In genomic region chr14:64708148-64709004, GRCh38 we compare ENCODE assay signal across 8 cellular contexts. TPM values are rescaled to one million over a fixed set of nuclear protein-coding genes. Genes with fewer than 3 reads are reported as not detected.
DNase-seq lines count a peak whose midpoint lies in the region; ATAC-seq and TF ChIP-seq lines count a peak whose summit lies in the region.

No MANE protein-coding gene starts in this region.

- H3K36me3 Mint-ChIP-seq in WTC11 (peaks cover 23% of the 10 kb centered on the region), osteocyte (ENCODE audit: unreplicated experiment) (peaks cover 18% of the 10 kb centered on the region)

- ATAC-seq in WTC11 (peak; percentile 68), HG02970 (IDR thresholded peaks at IDR 0.05; ENCODE audit: low FRiP score, unreplicated experiment) (no peak), HG02870 (IDR thresholded peaks at IDR 0.05; ENCODE audit: unreplicated experiment) (no peak), GM19463 (IDR thresholded peaks at IDR 0.05; ENCODE audit: unreplicated experiment) (no peak)

- H3K27ac Mint-ChIP-seq in WTC11 (peak overlapping the region; percentile 2), osteocyte (ENCODE audit: unreplicated experiment) (peak overlapping the region; percentile 81)

- H3K27me3 Mint-ChIP-seq in WTC11 (ENCODE audit: low read depth) (peaks cover 10% of the 10 kb centered on the region), osteocyte (ENCODE audit: unreplicated experiment) (no peaks in the 10 kb centered on the region)

- POLR2A ChIA-PET in WTC11 (lab: Charles Lee): interaction anchor here (0.5 to 6.7 kb wide), 6 partner anchors 8 to 168 kb away, joined by 3 to 52 read pairs (median 4); partner anchors contain the start of gene HSPA2

- DNase-seq in NCI-H1417 (lab: John Stamatoyannopoulos, UW): peak in 2 of 3 experiments; percentile 4 to 42
- no peak for DNase-seq in NCI-H1417 treated with DMSO at 0.1 percent for 48 hours (lab: John Stamatoyannopoulos, UW)
- DNase-seq in WTC11 (ENCODE audit: low spot score): peak; percentile 94
- DNase-seq in glomerular visceral epithelial cell (ENCODE audit: extremely low spot score): peak; percentile 88
- DNase-seq in osteocyte (ENCODE audit: extremely low spot score, unreplicated experiment): no peak

- peaks cover 65% of the 10 kb centered on the region for H3K4me1 Mint-ChIP-seq in WTC11
- peaks cover 63% of the 10 kb centered on the region for H3K4me1 Mint-ChIP-seq in osteocyte (ENCODE audit: unreplicated experiment)

- H3K4me3 Mint-ChIP-seq in WTC11 (peak overlapping the region; percentile 84), osteocyte (ENCODE audit: unreplicated experiment) (peak overlapping the region; percentile 53)

- peaks cover 17% of the 10 kb centered on the region for H3K9me3 Mint-ChIP-seq in WTC11
- H3K9me3 Mint-ChIP-seq in osteocyte (ENCODE audit: unreplicated experiment): peaks cover 14% of the 10 kb centered on the region

- CTCF ChIA-PET in WTC11 (lab: Charles Lee): interaction anchor here (1.0 to 5.9 kb wide), 6 partner anchors 8 to 197 kb away, joined by 4 to 40 read pairs (median 6); no protein-coding TSS in a partner anchor

- no peak for TF ChIP-seq CTCF in WTC11 (IDR thresholded peaks at IDR 0.05)
- no peak for TF ChIP-seq CTCF in osteocyte (IDR thresholded peaks at IDR 0.05)

TF ChIP-seq in WTC11, 78 proteins besides CTCF, POLR2A, EP300 and RAD21 (continues in another document):
- TF ChIP-seq GRHL2 (CRISPR knock-in tag; IDR thresholded peaks at IDR 0.05; ENCODE audit: insufficient replicate concordance, severe bottlenecking) (no peak), TCF7 (CRISPR knock-in tag; IDR thresholded peaks at IDR 0.05; ENCODE audit: low read depth) (no peak), OVOL2 (CRISPR knock-in tag; IDR thresholded peaks at IDR 0.05; ENCODE audit: borderline replicate concordance) (no peak), NFE2L1 (CRISPR knock-in tag; IDR thresholded peaks at IDR 0.05) (0 out of 2 replicates have a peak, but pooled peaks have one; percentile 64), ZNF416 (CRISPR knock-in tag; IDR thresholded peaks at IDR 0.05) (no peak), FOXP1 (CRISPR knock-in tag; IDR thresholded peaks at IDR 0.05; ENCODE audit: borderline replicate concordance) (peak; percentile 66; the same call in 1 of the 2 replicates), NR3C1 (CRISPR knock-in tag; conservative IDR thresholded peaks at IDR 0.05; ENCODE audit: low read depth) (no peak), ZBTB43 (CRISPR knock-in tag; IDR thresholded peaks at IDR 0.05) (0 out of 2 replicates have a peak, but pooled peaks have one; percentile 75), ZNF281 (CRISPR knock-in tag; IDR thresholded peaks at IDR 0.05) (peak; percentile 99), SP1 (CRISPR knock-in tag; conservative IDR thresholded peaks at IDR 0.05) (peak; percentile 89), E2F5 (CRISPR knock-in tag; IDR thresholded peaks at IDR 0.05) (no peak), GABPB1 (CRISPR knock-in tag; IDR thresholded peaks at IDR 0.05) (no peak), ETV6 (CRISPR knock-in tag; IDR thresholded peaks at IDR 0.05) (peak; percentile 97), ZNF425 (CRISPR knock-in tag; conservative IDR thresholded peaks at IDR 0.05) (no peak), FOXP4 (CRISPR knock-in tag; IDR thresholded peaks at IDR 0.05) (peak; percentile 93), FOXK1 (CRISPR knock-in tag; IDR thresholded peaks at IDR 0.05) (peak; percentile 90), TP53 (CRISPR knock-in tag; IDR thresholded peaks at IDR 0.05) (peak; percentile 43; the same call in 1 of the 2 replicates), MAX (CRISPR knock-in tag; IDR thresholded peaks at IDR 0.05) (peak; percentile 41; the same call in 1 of the 2 replicates), TEAD1 (CRISPR knock-in tag; IDR thresholded peaks at IDR 0.05) (peak; percentile 96), ESRRA (CRISPR knock-in tag; IDR thresholded peaks at IDR 0.05; ENCODE audit: borderline replicate concordance) (no peak)

RNA-seq across cellular contexts. Expression of gene PLEKHG3, which starts 4.2 kb away (rescaled TPM):
- total RNA-seq in WTC11 (2021) (70.6 to 75.3 TPM (median 71.8 TPM) in 3 replicates), osteocyte (96.3 and 98.3 TPM in 2 replicates)

Comparison
In these comparisons a context has a peak if more than half of its experiments do, and no peak if none do; other contexts are left out.
1. DNase-seq: peak in NCI-H1417 (2 of 3), WTC11 (single experiment) and glomerular visceral epithelial cell (single experiment); none in NCI-H1417 treated with DMSO at 0.1 percent for 48 hours (single experiment) and osteocyte (single experiment).